18 cellular contexts compared by ENCODE assay signal in the genomic region with DNA sequence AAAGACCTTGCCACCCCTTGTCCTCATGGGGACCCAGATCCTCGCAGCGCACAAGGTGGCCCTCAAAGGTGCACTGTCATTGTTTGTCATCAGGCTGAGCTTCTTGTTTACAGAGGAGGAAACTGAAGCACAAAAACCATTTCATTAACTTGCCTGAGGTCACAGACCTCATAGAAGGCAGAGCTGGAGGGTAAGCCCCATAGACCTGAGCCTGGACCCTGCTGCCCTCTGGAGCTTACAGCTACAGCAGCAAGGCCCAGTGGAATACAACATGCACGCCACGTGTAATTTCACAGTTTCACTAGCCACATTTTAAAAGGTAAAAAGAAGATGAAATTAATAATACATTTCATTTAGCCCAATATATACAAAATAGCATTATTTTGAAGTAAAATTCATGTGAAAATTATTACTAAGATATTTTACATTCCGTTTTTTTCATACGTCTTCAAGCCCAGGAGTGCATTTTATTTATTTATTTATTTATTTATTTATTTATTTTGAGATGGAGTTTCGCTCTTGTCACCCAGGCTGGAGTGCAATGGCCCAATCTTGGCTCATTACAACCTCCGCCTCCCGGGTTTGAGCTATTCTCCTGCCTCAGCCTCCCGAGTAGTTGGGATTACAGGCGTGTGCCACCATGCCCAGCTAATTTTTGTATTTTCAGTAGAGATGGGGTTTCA. TPM values are rescaled to one million over a fixed set of nuclear protein-coding genes. Genes with fewer than 3 reads are reported as not detected.
DNase-seq lines count a peak whose midpoint lies in the region; ATAC-seq, FAIRE-seq and TF ChIP-seq lines count a peak whose summit lies in the region.
"Had no signal": no experiment of that assay in that cellular context is flagged by ENCODE, and none has a peak within 500 bp of the region (broad histone marks: within the 10 kb centered on the region; RNA-seq: fewer than 3 reads in every experiment).

No MANE protein-coding gene starts in this region.

- no peak overlapping the region for H3K27ac Mint-ChIP-seq in stimulated activated naive CD8-positive, alpha-beta T cell treated with anti-CD3 and anti-CD28 coated beads, Interleukin-15, amount 100 ng/mL, for 72 hours
- H3K27ac Mint-ChIP-seq: T-helper 17 cell had no signal

- TF ChIP-seq CTCF in GM12865 (IDR thresholded peaks at IDR 0.05; ENCODE audit: insufficient read depth, low read depth, low read length, missing control alignments) (no peak), GM12878 (IDR thresholded peaks at IDR 0.05 in 2 of 3, conservative IDR thresholded peaks at IDR 0.05 in 1 of 3; ENCODE audit: control insufficient read depth in 2 of 3, extremely low read depth in 1 of 3, insufficient read depth in 1 of 3, low read depth in 3 of 3, low read length in 3 of 3) (peak; percentile 10 to 63 (median 31); a peak in 3 of 6 replicates)

- CTCF ChIA-PET in GM12878 (lab: Yijun Ruan, JAX): interaction anchor here (1.0 to 3.7 kb wide), 9 partner anchors 10 to 193 kb away, joined by 3 to 34 read pairs (median 6); no protein-coding TSS in a partner anchor

- POLR2A ChIA-PET in GM12878 (lab: Charles Lee): interaction anchor here (3.9 kb wide), 1 partner anchor 10 kb away, joined by 28 read pairs; no protein-coding TSS in a partner anchor

- 80% methylated on average over 11 of the region's 11 CpGs for WGBS in GM12878 (ENCODE audit: insufficient coverage, insufficient replicate concordance, low lambda C conversion rate, missing lambda C conversion rate)

- RAD21 ChIA-PET in GM12878 (lab: Charles Lee; ENCODE audit: unreplicated experiment): interaction anchor here (1.2 to 3.5 kb wide), 7 partner anchors 9 to 193 kb away, joined by 3 to 39 read pairs (median 5); a partner anchor contains a TSS

- H3K9me3 Mint-ChIP-seq in stimulated activated naive CD8-positive, alpha-beta T cell treated with anti-CD3 and anti-CD28 coated beads, Interleukin-15, amount 100 ng/mL, for 72 hours: peaks cover 0 to 4% of the 10 kb centered on the region in 2 donors

- SMC1A ChIA-PET in GM12878 (lab: Charles Lee; ENCODE audit: uncharacterized antibody, unreplicated experiment): interaction anchor here (0.9 to 3.0 kb wide), 8 partner anchors 8 to 194 kb away, joined by 3 to 35 read pairs (median 4); no protein-coding TSS in a partner anchor

- H3K27me3 Mint-ChIP-seq in stimulated activated naive CD8-positive, alpha-beta T cell treated with anti-CD3 and anti-CD28 coated beads, Interleukin-15, amount 100 ng/mL, for 72 hours: peaks cover 69% of the 10 kb centered on the region

- no peak for DNase-seq in stimulated activated naive CD8-positive, alpha-beta T cell treated with anti-CD3 and anti-CD28 coated beads, Interleukin-15, amount 100 ng/mL, for 72 hours
- DNase-seq in stimulated activated naive CD8-positive, alpha-beta T cell treated with anti-CD3 and anti-CD28 coated beads, Interleukin-15, Interleukin-2, amounts not matched to agents 100 U/mL and 50 U/mL, for 24 hours: no peak
- peak; percentile 50 for DNase-seq in GM12865 (ENCODE audit: low read depth)
- DNase-seq in GM12878 (ENCODE audit: low read depth, low spot score): no peak
- no peak for DNase-seq in SKM-1 treated with dmso at 0.1 percent for 144 hours (lab: John Stamatoyannopoulos, UW; ENCODE audit: unreplicated experiment)
- no peak for DNase-seq in MV-4-11 (lab: John Stamatoyannopoulos, UW)
- DNase-seq: NCI-H1092, NCI-H2107, NCI-H345, NCI-H69, T-helper 17 cell had no signal

- H4K20me1 ChIP-seq in GM12878 (ENCODE audit: control insufficient read depth, insufficient read depth): no peaks in the 10 kb centered on the region

- H3K9me3 ChIP-seq in GM12878 (replicated peaks; ENCODE audit: control insufficient read depth, insufficient read depth, low read length): no peaks in the 10 kb centered on the region
- H3K9me3 ChIP-seq: Caco-2 had no signal

- peaks cover 0 to 2% of the 10 kb centered on the region in 2 experiments; a peak in 2 of 4 replicates for H3K36me3 ChIP-seq in GM12878 (ENCODE audit: control insufficient read depth in 2 of 2, insufficient read depth in 2 of 2, low read length in 1 of 2)

- peaks cover 37% of the 10 kb centered on the region for H3K4me1 ChIP-seq in GM12878 (ENCODE audit: control insufficient read depth, insufficient read depth, low read length)
- H3K4me1 ChIP-seq: Caco-2 had no signal

- no peak overlapping the region for H3K4me3 Mint-ChIP-seq in stimulated activated naive CD8-positive, alpha-beta T cell treated with anti-CD3 and anti-CD28 coated beads, Interleukin-15, amount 100 ng/mL, for 72 hours
- H3K4me3 Mint-ChIP-seq: T-helper 17 cell had no signal

- no peak for FAIRE-seq in GM12878 (lab: Jason Lieb, UNC)
- FAIRE-seq: G401.6 had no signal

- TF ChIP-seq EP300 in GM12878 (IDR thresholded peaks at IDR 0.05; ENCODE audit: borderline replicate concordance in 1 of 2, control insufficient read depth in 1 of 2, low read depth in 2 of 2, low read length in 2 of 2): no peak

- H3K9ac ChIP-seq in GM12878 (ENCODE audit: control insufficient read depth, insufficient read depth, low read length): no peak overlapping the region

- intact Hi-C loops in GM12878 (cut with micrococcal nuclease; ENCODE audit: unreplicated experiment): loop anchor here (1.0 kb wide), 1 partner anchor 57 kb away; no protein-coding TSS in a partner anchor

- H2AFZ ChIP-seq in GM12878 (ENCODE audit: control insufficient read depth, low read depth, low read length): no peak overlapping the region

- no peak overlapping the region for H3K4me2 ChIP-seq in GM12878 (ENCODE audit: control insufficient read depth, insufficient read depth)

- no peak for TF ChIP-seq POLR2A in GM12878 (IDR thresholded peaks at IDR 0.05; ENCODE audit: low read depth, low read length)

- peaks cover 7% of the 10 kb centered on the region for H3K4me1 Mint-ChIP-seq in stimulated activated naive CD8-positive, alpha-beta T cell treated with anti-CD3 and anti-CD28 coated beads, Interleukin-15, amount 100 ng/mL, for 72 hours

- H3K4me3 ChIP-seq in GM12865 (ENCODE audit: low read depth, low read length): no peak overlapping the region
- no peak overlapping the region for H3K4me3 ChIP-seq in GM12878
- H3K4me3 ChIP-seq: SK-N-MC had no signal

- peak; percentile 73 for TF ChIP-seq RAD21 in GM12878 (IDR thresholded peaks at IDR 0.05; ENCODE audit: insufficient read depth, low read depth, low read length)

- no TSS peak for BruUV-seq in GM12878 (replicated peaks; lab: Mats Ljungman, UMichigan)

- H3K27me3 ChIP-seq in GM12878 (replicated peaks in 1 of 2; ENCODE audit: control insufficient read depth in 2 of 2, insufficient read depth in 2 of 2, low read length in 1 of 2): no peaks in the 10 kb centered on the region

- peaks cover 4% of the 10 kb centered on the region; the same call in 1 of the 2 replicates for H3K79me2 ChIP-seq in GM12878 (ENCODE audit: control insufficient read depth, insufficient read depth, low read length)

- in situ Hi-C loops in GM12878 (cut with MboI): loop anchor here (10.0 kb wide), 1 partner anchor 1583 kb away; no protein-coding TSS in a partner anchor

- ATAC-seq in stimulated activated naive CD8-positive, alpha-beta T cell treated with anti-CD3 and anti-CD28 coated beads, Interleukin-15, amount 100 ng/mL, for 72 hours: peak; percentile 55
- ATAC-seq in stimulated activated naive CD8-positive, alpha-beta T cell treated with anti-CD3 and anti-CD28 coated beads, Interleukin-15, Interleukin-2, amounts not matched to agents 100 U/mL and 50 U/mL, for 24 hours: no peak
- ATAC-seq in GM12878 (peak; percentile 59), GM18867 (IDR thresholded peaks at IDR 0.05; ENCODE audit: unreplicated experiment) (no peak)
- ATAC-seq: Panc1, Right ventricle myocardium inferior, T-helper 17 cell had no signal

- H3K27ac ChIP-seq in GM12878 (ENCODE audit: control insufficient read depth, insufficient read depth): peak overlapping the region; percentile 29; the same call in 1 of the 2 replicates
- H3K27ac ChIP-seq: C4-2B, SK-N-MC had no signal

TF ChIP-seq in GM12878, 131 proteins besides CTCF, POLR2A, EP300 and RAD21 (continues in another document):
- TF ChIP-seq RCOR1 (conservative IDR thresholded peaks at IDR 0.05; ENCODE audit: low read depth, low read length) (no peak), TCF3 (IDR thresholded peaks at IDR 0.05; ENCODE audit: borderline replicate concordance, insufficient read depth, low read depth, low read length) (no peak), STAT3 (IDR thresholded peaks at IDR 0.05; ENCODE audit: low read depth, low read length) (no peak), MXI1 (IDR thresholded peaks at IDR 0.05; ENCODE audit: low read depth, low read length) (no peak), DPF2 (IDR thresholded peaks at IDR 0.05) (no peak), NR2F1 (conservative IDR thresholded peaks at IDR 0.05) (peak; percentile 41; the same call in 1 of the 2 replicates), SIX5 (IDR thresholded peaks at IDR 0.05; ENCODE audit: low read depth, low read length, severe bottlenecking) (no peak), JUNB (IDR thresholded peaks at IDR 0.05) (no peak), ZNF24 (IDR thresholded peaks at IDR 0.05) (no peak)

RNA-seq across cellular contexts. Expression of a gene that starts 8.8 kb away (rescaled TPM):
- 21.3 and 27.7 TPM in 2 replicates for total RNA-seq in GM12878 (2013; cell fraction: nucleolus; rRNA removed)
- total RNA-seq in GM12878 (2014; rRNA removed) (12.4 and 15.1 TPM in 2 replicates), GM12878 (2014; rRNA removed; fragmentation: Illumina TruSeq; extraction: Trizol) (8.7 and 9.5 TPM in 2 replicates), GM12878 (2021) (14.2 and 15.0 TPM in 2 replicates)
- 5.9 TPM for polyA plus RNA-seq in GM12878 (2011; ENCODE audit: low read depth)
- polyA plus RNA-seq in GM12878 (2011; rRNA removed) (16.7 and 20.3 TPM in 2 replicates), GM12878 (2014; fragmentation: Illumina TruSeq; extraction: Trizol) (7.2 and 9.8 TPM in 2 replicates), GM12878 (2014; fragmentation: Nextera tagmentation; extraction: Ambion mirVana) (1 to 10 TPM in 1 of 2 experiments, under 1 TPM in 1; 0.52 to 1.6 TPM), GM12878 (2014; rRNA removed) (11.8 and 12.2 TPM in 2 replicates), GM12878 (2016; fragmentation: Nextera tagmentation; extraction: Ambion mirVana) (10 to 100 TPM; 15.9 to 16.6 TPM)
- polyA plus RNA-seq in GM12878 (2011; cell fraction: cytosol; rRNA removed): 12.9 and 19.9 TPM in 2 replicates
- polyA plus RNA-seq in GM12878 (2011; cell fraction: nucleus; rRNA removed): 22.6 and 29.3 TPM in 2 replicates
- polyA plus RNA-seq in GM12878 (2012): 8.7 and 10.8 TPM in 2 replicates
- polyA minus RNA-seq in GM12878 (2011; rRNA and poly(A)+ RNA removed): 6.1 and 12.1 TPM in 2 replicates
- 5.9 and 6.0 TPM in 2 replicates for polyA minus RNA-seq in GM12878 (2011; cell fraction: cytosol; rRNA and poly(A)+ RNA removed)
- 11.4 and 21.7 TPM in 2 replicates for polyA minus RNA-seq in GM12878 (2011; cell fraction: nucleus; rRNA and poly(A)+ RNA removed)
- total RNA-seq: Caco-2, Right ventricle myocardium inferior had no signal

Comparison
In these comparisons a context has a peak if more than half of its experiments do, and no peak if none do; other contexts are left out.
1. ATAC-seq: peak in stimulated activated naive CD8-positive, alpha-beta T cell treated with anti-CD3 and anti-CD28 coated beads, Interleukin-15, amount 100 ng/mL, for 72 hours (single experiment) and GM12878 (single experiment); none in stimulated activated naive CD8-positive, alpha-beta T cell treated with anti-CD3 and anti-CD28 coated beads, Interleukin-15, Interleukin-2, amounts not matched to agents 100 U/mL and 50 U/mL, for 24 hours (single experiment) and GM18867 (single experiment).